Comparison of ENCODE assay signal across 8 cellular contexts in genomic region chr3:113746069-113746954, GRCh38. TPM values are rescaled to one million over a fixed set of nuclear protein-coding genes. Genes with fewer than 3 reads are reported as not detected.
DNase-seq lines count a peak whose midpoint lies in the region; ATAC-seq, FAIRE-seq and TF ChIP-seq lines count a peak whose summit lies in the region.

TSS of gene NAA50 (minus strand) at chr3:113746249. CDS start at chr3:113745949, 300 bp downstream.

- H3K4me1 ChIP-seq in BLaER1 treated with 17β-estradiol and CSF1 and Interleukin-3, amounts not matched to agents 10 nM and 100 nM = peaks cover 43 to 67% (median 54%) of the 10 kb centered on the region in 10 experiments
- peaks cover 53% of the 10 kb centered on the region for H3K4me1 ChIP-seq in HepG2 (ENCODE audit: insufficient read depth, low read length)

- peak within 1 kb of the TSS; percentile 91 for H3K4me3 Mint-ChIP-seq in activated CD4-positive, alpha-beta memory T cell treated with anti-CD3 and anti-CD28 coated beads for 36 hours

- peaks cover 0 to 22% (median 3%) of the 10 kb centered on the region in 11 experiments; a peak in 6 of 22 replicates for H3K36me3 ChIP-seq in BLaER1 treated with 17β-estradiol and CSF1 and Interleukin-3, amounts not matched to agents 10 nM and 100 nM
- H3K36me3 ChIP-seq in HepG2 (replicated peaks in 1 of 2; ENCODE audit: control insufficient read depth in 1 of 2, insufficient read depth in 2 of 2, low read length in 2 of 2) = no peaks in the 10 kb centered on the region; a peak in 1 of 5 replicates

- under 1% methylated on average over 24 of the region's 59 CpGs for WGBS in HepG2 (ENCODE audit: low lambda C conversion rate)

- POLR2A ChIA-PET in activated CD4-positive, alpha-beta memory T cell treated with anti-CD3 and anti-CD28 coated beads for 36 hours (lab: Charles Lee) = interaction anchor here (1.1 to 3.2 kb wide), 9 partner anchors 11 to 727 kb away, joined by 3 to 13 read pairs (median 3); partner anchors contain the start of genes CCDC191, QTRT2, SPICE1 and USF3
- POLR2A ChIA-PET in HepG2 (lab: Yijun Ruan, JAX) = interaction anchor here (0.8 to 4.0 kb wide), 9 partner anchors 10 to 727 kb away, joined by 3 to 22 read pairs (median 3); partner anchors contain the start of genes SPICE1 and USF3

- peaks cover 58% of the 10 kb centered on the region for H3K4me1 Mint-ChIP-seq in activated CD4-positive, alpha-beta memory T cell treated with anti-CD3 and anti-CD28 coated beads for 36 hours (ENCODE audit: low read depth)

- peak within 1 kb of the TSS; percentile 61 for H2AFZ ChIP-seq in HepG2 (ENCODE audit: low read length)

- peak within 1 kb of the TSS; percentile 88 to 99 (median 96) for H3K4me2 ChIP-seq in BLaER1 treated with 17β-estradiol and CSF1 and Interleukin-3, amounts not matched to agents 10 nM and 100 nM
- peak within 1 kb of the TSS; percentile 97 for H3K4me2 ChIP-seq in HepG2 (ENCODE audit: low read depth, low read length)

- DNase-seq in NCI-H82 treated with DMSO at 0.1 percent for 48 hours (lab: John Stamatoyannopoulos, UW; ENCODE audit: unreplicated experiment) (peak; percentile 90), dermis microvascular lymphatic vessel endothelial cell (ENCODE audit: low read depth in 2 of 2) (peak; percentile 94 to 97), HepG2 (ENCODE audit: low spot score) (peak; percentile 95)
- peak; percentile 97 for DNase-seq in activated CD4-positive, alpha-beta memory T cell treated with anti-CD3 and anti-CD28 coated beads for 36 hours
- peak; percentile 94 for DNase-seq in stimulated activated CD4-positive, alpha-beta T cell treated with anti-CD3 and anti-CD28 coated beads, Interleukin-4, amount 100 ng/mL, for 1 hour

- intact Hi-C loops in activated CD4-positive, alpha-beta memory T cell treated with anti-CD3 and anti-CD28 coated beads for 36 hours (cut with micrococcal nuclease) = loop anchor here (1.0 to 10.0 kb wide), 13 partner anchors 50 to 1604 kb away; partner anchors contain the start of genes CCDC191, GRAMD1C, QTRT2 and SIDT1
- intact Hi-C loops in HepG2 (cut with micrococcal nuclease; ENCODE audit: unreplicated experiment) = loop anchor here (2.0 to 10.0 kb wide), 4 partner anchors 46 to 310 kb away; partner anchors contain the start of genes CCDC191, QTRT2 and USF3

- H3K9ac ChIP-seq in BLaER1 treated with 17β-estradiol and CSF1 and Interleukin-3, amounts not matched to agents 10 nM and 100 nM = peak within 1 kb of the TSS; percentile 89 to 99 (median 96)
- peak within 1 kb of the TSS; percentile 98 for H3K9ac ChIP-seq in HepG2 (ENCODE audit: insufficient read depth, low read depth, low read length)

- peaks cover 37 to 65% (median 37%) of the 10 kb centered on the region in 11 experiments; a peak in 21 of 22 replicates for H4K20me1 ChIP-seq in BLaER1 treated with 17β-estradiol and CSF1 and Interleukin-3, amounts not matched to agents 10 nM and 100 nM
- H4K20me1 ChIP-seq in HepG2 (ENCODE audit: insufficient read depth, low read length) = peaks cover 26% of the 10 kb centered on the region

- TF ChIP-seq RAD21 in HepG2 (CRISPR knock-in tag; IDR thresholded peaks at IDR 0.05) = peak; percentile 36

- H3K27me3 ChIP-seq in BLaER1 treated with 17β-estradiol and CSF1 and Interleukin-3, amounts not matched to agents 10 nM and 100 nM = no peaks in the 10 kb centered on the region
- H3K27me3 ChIP-seq in HepG2 (ENCODE audit: control insufficient read depth in 1 of 2, insufficient read depth in 2 of 2, low read length in 2 of 2) = no peaks in the 10 kb centered on the region; a peak in 1 of 5 replicates

- FAIRE-seq in HepG2 (lab: Jason Lieb, UNC) = peak; percentile 95

- peak; percentile 93 to 95 for TF ChIP-seq POLR2A in HepG2 (IDR thresholded peaks at IDR 0.05; ENCODE audit: insufficient read depth in 1 of 2, low read depth in 2 of 2, low read length in 2 of 2)

- H3K36me3 Mint-ChIP-seq in activated CD4-positive, alpha-beta memory T cell treated with anti-CD3 and anti-CD28 coated beads for 36 hours = peaks cover 18% of the 10 kb centered on the region

- BruUV-seq in HepG2 (replicated peaks; lab: Mats Ljungman, UMichigan) = no TSS peak

- no peak; the same call in 1 of the 2 replicates for TF ChIP-seq CTCF in HepG2 (CRISPR knock-in tag; IDR thresholded peaks at IDR 0.05)

- H3K27ac Mint-ChIP-seq in activated CD4-positive, alpha-beta memory T cell treated with anti-CD3 and anti-CD28 coated beads for 36 hours = peak within 1 kb of the TSS; percentile 100

- in situ Hi-C loops in HepG2 (cut with HindIII; ENCODE audit: extremely low pct_ligation_motif_present, low pct_unique_long_range_greater_than_20kb) = loop anchor here (10.0 kb wide), 1 partner anchor 88 kb away; the partner anchor contains the start of gene GRAMD1C

- CTCF ChIA-PET in activated CD4-positive, alpha-beta memory T cell treated with anti-CD3 and anti-CD28 coated beads for 36 hours (lab: Charles Lee) = interaction anchor here (0.6 to 3.3 kb wide), 17 partner anchors 8 to 797 kb away, joined by 3 to 45 read pairs (median 3); partner anchors contain the start of gene GRAMD1C
- CTCF ChIA-PET in HepG2 (lab: Yijun Ruan, JAX; ENCODE audit: low intra/inter-chr PET ratio, low total read pairs) = interaction anchor here (0.6 to 2.1 kb wide), 2 partner anchors 10 to 287 kb away, joined by 3 to 20 read pairs; no protein-coding TSS in a partner anchor

- TF ChIP-seq EP300 in HepG2 (IDR thresholded peaks at IDR 0.05; ENCODE audit: low read depth in 2 of 2, low read length in 2 of 2) (peak; percentile 44 to 50; a peak in 2 of 4 replicates), HepG2 (CRISPR knock-in tag; IDR thresholded peaks at IDR 0.05; ENCODE audit: borderline replicate concordance) (no peak; the same call in 1 of the 2 replicates)

- H3K27me3 Mint-ChIP-seq in activated CD4-positive, alpha-beta memory T cell treated with anti-CD3 and anti-CD28 coated beads for 36 hours = no peaks in the 10 kb centered on the region

- H3K79me2 ChIP-seq in HepG2 (ENCODE audit: insufficient read depth, low read length) = peaks cover 89% of the 10 kb centered on the region

- H3K4me3 ChIP-seq in BLaER1 treated with 17β-estradiol and CSF1 and Interleukin-3, amounts not matched to agents 10 nM and 100 nM = peak within 1 kb of the TSS; percentile 73 to 97 (median 88)
- H3K4me3 ChIP-seq in HepG2 (replicated peaks in 1 of 3; ENCODE audit: insufficient read depth in 1 of 3, low read depth in 2 of 3, low read length in 3 of 3) = peak within 1 kb of the TSS; percentile 92 to 100 (median 97)

- peak; percentile 50 for ATAC-seq in GM19395 (IDR thresholded peaks at IDR 0.05; ENCODE audit: unreplicated experiment)
- ATAC-seq in HG03571 (IDR thresholded peaks at IDR 0.05; ENCODE audit: unreplicated experiment) = peak; percentile 45
- peak; percentile 72 for ATAC-seq in HepG2

- H3K9me3 ChIP-seq in BLaER1 treated with 17β-estradiol and CSF1 and Interleukin-3, amounts not matched to agents 10 nM and 100 nM (replicated peaks in 1 of 11) = no peaks in the 10 kb centered on the region
- no peaks in the 10 kb centered on the region for H3K9me3 ChIP-seq in HepG2 (ENCODE audit: low read length)

- H3K27ac ChIP-seq in BLaER1 treated with 17β-estradiol and CSF1 and Interleukin-3, amounts not matched to agents 10 nM and 100 nM = peak within 1 kb of the TSS; percentile 96 to 100 (median 98)
- peak within 1 kb of the TSS; percentile 100 for H3K27ac ChIP-seq in HepG2 (ENCODE audit: extremely low read length, insufficient read depth, low read length)

- no peaks in the 10 kb centered on the region for H3K9me3 Mint-ChIP-seq in activated CD4-positive, alpha-beta memory T cell treated with anti-CD3 and anti-CD28 coated beads for 36 hours

TF ChIP-seq in HepG2, 621 proteins besides CTCF, POLR2A, EP300 and RAD21 (continues in another document):
- TF ChIP-seq ZNF710 (CRISPR knock-in tag; IDR thresholded peaks at IDR 0.05; ENCODE audit: borderline replicate concordance) (no peak), JUND (CRISPR knock-in tag; IDR thresholded peaks at IDR 0.05) (no peak)

RNA-seq across cellular contexts. Expression of gene NAA50, which starts in this region (rescaled TPM):
- total RNA-seq in activated CD4-positive, alpha-beta memory T cell treated with anti-CD3 and anti-CD28 coated beads for 36 hours = 100 to 1,000 TPM; 112 to 113 TPM
- total RNA-seq in dermis microvascular lymphatic vessel endothelial cell (174 and 187 TPM in 2 replicates), HepG2 (2016; rRNA removed; fragmentation: Illumina TruSeq; extraction: Trizol) (233 and 352 TPM in 2 replicates)
- 12.6 and 14.6 TPM in 2 replicates for total RNA-seq in HepG2 (2016; cell fraction: cytosol; rRNA removed; fragmentation: Illumina TruSeq; extraction: Trizol; ENCODE audit: low read depth)
- 240 and 363 TPM in 2 replicates for total RNA-seq in HepG2 (2016; cell fraction: insoluble cytoplasmic fraction; rRNA removed; fragmentation: Illumina TruSeq; extraction: Trizol)
- total RNA-seq in HepG2 (2016; cell fraction: membrane; rRNA removed; fragmentation: Illumina TruSeq; extraction: Trizol) = 93.6 and 101 TPM in 2 replicates
- total RNA-seq in HepG2 (2016; cell fraction: nucleus; rRNA removed; fragmentation: Illumina TruSeq; extraction: Trizol) = 92.1 and 103 TPM in 2 replicates
- polyA plus RNA-seq in HepG2 (2011; rRNA removed) = 30.2 and 30.3 TPM in 2 replicates
- polyA plus RNA-seq in HepG2 (2011; cell fraction: cytosol; rRNA removed) = 28.8 and 35.6 TPM in 2 replicates
- polyA plus RNA-seq in HepG2 (2011; cell fraction: nucleus; rRNA removed) = 19.7 and 21.7 TPM in 2 replicates
- polyA plus RNA-seq in HepG2 (2012) = 89.2 and 99.4 TPM in 2 replicates
- polyA plus RNA-seq in HepG2 (2016; cell fraction: cytosol; fragmentation: Illumina TruSeq; extraction: Trizol; ENCODE audit: low read depth) = 12.6 and 13.9 TPM in 2 replicates
- polyA plus RNA-seq in HepG2 (2016; cell fraction: insoluble cytoplasmic fraction; fragmentation: Illumina TruSeq; extraction: Trizol; ENCODE audit: low read depth) = 253 and 261 TPM in 2 replicates
- polyA plus RNA-seq in HepG2 (2016; cell fraction: membrane; fragmentation: Illumina TruSeq; extraction: Trizol; ENCODE audit: low read depth) = 48.2 and 51.0 TPM in 2 replicates
- 111 TPM in 2 replicates for polyA plus RNA-seq in HepG2 (2016; cell fraction: nucleus; fragmentation: Illumina TruSeq; extraction: Trizol; ENCODE audit: insufficient read depth, low read depth)
- polyA minus RNA-seq in HepG2 (2011; rRNA and poly(A)+ RNA removed; ENCODE audit: low replicate concordance) = 32.6 and 46.0 TPM in 2 replicates
- polyA minus RNA-seq in HepG2 (2011; cell fraction: cytosol; rRNA and poly(A)+ RNA removed) = 49.0 and 66.5 TPM in 2 replicates
- polyA minus RNA-seq in HepG2 (2011; cell fraction: nucleus; rRNA and poly(A)+ RNA removed) = 21.6 and 26.0 TPM in 2 replicates

Comparison
In these comparisons a context has a peak if more than half of its experiments do, and no peak if none do; other contexts are left out.
1. Peak in every context shown above with its lines: DNase-seq, ATAC-seq, H3K4me3 ChIP-seq and H3K27ac ChIP-seq.